ENCODE assay signal across 38 cellular contexts in the genomic region with DNA sequence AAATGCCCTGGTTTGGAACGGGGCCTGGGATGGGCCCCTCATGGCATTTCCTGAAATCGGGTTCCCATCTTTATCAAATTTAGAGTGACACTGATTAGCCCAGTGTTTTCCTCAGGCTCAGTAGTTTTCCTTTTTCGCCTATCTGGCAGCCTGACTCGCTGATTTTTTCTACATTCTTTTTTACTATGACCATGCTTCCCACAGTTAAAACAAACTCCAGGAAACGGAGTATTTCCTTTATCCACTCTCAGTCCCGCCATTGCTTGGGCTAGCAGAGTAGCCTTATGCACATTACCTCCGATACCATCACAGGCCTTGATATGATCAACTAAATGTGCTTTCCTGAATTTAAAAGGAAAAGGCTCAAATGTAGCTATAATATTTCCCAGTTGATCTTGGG. TPM values are rescaled to one million over a fixed set of nuclear protein-coding genes. Genes with fewer than 3 reads are reported as not detected.
"Had no signal": no experiment of that assay in that cellular context is flagged by ENCODE, and none has a peak within 500 bp of the region (broad histone marks: within the 10 kb centered on the region; RNA-seq: fewer than 3 reads in every experiment).

No MANE protein-coding gene starts in this region.

- H3K4me3 ChIP-seq: MG63 had no signal

- DNase-seq: Karpas-422, Kasumi-1, KBM-7, KG1, MG63, MM.1S, MV-4-11, NCI-H1048, NCI-H1092, NCI-H1092 treated with DMSO at 0.1 percent for 48 hours, NCI-H1105, NCI-H1105 treated with DMSO at 0.1 percent for 48 hours, NCI-H1417, NCI-H1417 treated with DMSO at 0.1 percent for 48 hours, NCI-H1436, NCI-H1436 treated with DMSO at 0.1 percent for 48 hours, NCI-H146, NCI-H1694, NCI-H1694 treated with DMSO at 0.1 percent for 48 hours, NCI-H187, NCI-H187 treated with DMSO at 0.1 percent for 48 hours, NCI-H1930, NCI-H2029, NCI-H2029 treated with DMSO at 0.1 percent for 48 hours, NCI-H2081, NCI-H2081 treated with DMSO at 0.1 percent for 48 hours, NCI-H2107, NCI-H2171, NCI-H2171 treated with DMSO at 0.1 percent for 48 hours, NCI-H2227 treated with DMSO at 0.1 percent for 48 hours, NCI-H226, NCI-H345, NCI-H446, NCI-H446 treated with DMSO at 0.1 percent for 48 hours had no signal

- H3K9ac ChIP-seq: KMS-11 had no signal

- H3K27ac ChIP-seq: KMS-11 had no signal

- H3K9me3 ChIP-seq: MG63 had no signal

- H3K36me3 ChIP-seq: MG63 had no signal

- H3K4me2 ChIP-seq: KMS-11 had no signal

- H3K27me3 ChIP-seq: MG63 had no signal

RNA-seq across cellular contexts. Expression of a gene that starts 5.5 kb away (rescaled TPM):
- total RNA-seq: LHCN-M2, M059J, MCF 10A had no signal

RNA-seq across cellular contexts. Expression of a gene that starts 36.8 kb away (rescaled TPM):
- total RNA-seq: LHCN-M2, M059J, MCF 10A had no signal

RNA-seq across cellular contexts. Expression of a gene that starts 37.4 kb away (rescaled TPM):
- total RNA-seq: LHCN-M2, M059J, MCF 10A had no signal

RNA-seq across cellular contexts. Expression of a gene that starts 41.5 kb away (rescaled TPM):
- total RNA-seq: LHCN-M2, M059J, MCF 10A had no signal

RNA-seq across cellular contexts. Expression of a gene that starts 54.9 kb away (rescaled TPM):
- total RNA-seq: LHCN-M2, M059J, MCF 10A had no signal
